Comparison of ENCODE assay signal across 38 cellular contexts in genomic region chr12:16310934-16311333, GRCh38. TPM values are rescaled to one million over a fixed set of nuclear protein-coding genes. Genes with fewer than 3 reads are reported as not detected.
"Had no signal": no experiment of that assay in that cellular context is flagged by ENCODE, and none has a peak within 500 bp of the region (broad histone marks: within the 10 kb centered on the region; RNA-seq: fewer than 3 reads in every experiment).

No MANE protein-coding gene starts in this region.

- H3K4me3 ChIP-seq: MG63 had no signal

- H3K9ac ChIP-seq: KMS-11 had no signal

- H3K27ac ChIP-seq: KMS-11 had no signal

- DNase-seq: Karpas-422, Kasumi-1, MG63, MM.1S, MV-4-11, NCI-H1048, NCI-H1092, NCI-H1092 treated with DMSO at 0.1 percent for 48 hours, NCI-H1105, NCI-H1105 treated with DMSO at 0.1 percent for 48 hours, NCI-H1417, NCI-H1417 treated with DMSO at 0.1 percent for 48 hours, NCI-H1436, NCI-H1436 treated with DMSO at 0.1 percent for 48 hours, NCI-H146, NCI-H1694, NCI-H187, NCI-H187 treated with DMSO at 0.1 percent for 48 hours, NCI-H1930, NCI-H2029, NCI-H2029 treated with DMSO at 0.1 percent for 48 hours, NCI-H2081, NCI-H2081 treated with DMSO at 0.1 percent for 48 hours, NCI-H2107, NCI-H2171, NCI-H2171 treated with DMSO at 0.1 percent for 48 hours, NCI-H2227 treated with DMSO at 0.1 percent for 48 hours, NCI-H226, NCI-H345, NCI-H446, NCI-H446 treated with DMSO at 0.1 percent for 48 hours, NCI-H510A, NCI-H510A treated with DMSO at 0.1 percent for 48 hours, NCI-H524 had no signal

- H3K27me3 ChIP-seq: MG63 had no signal

- H3K4me2 ChIP-seq: KMS-11 had no signal

- H3K36me3 ChIP-seq: MG63 had no signal

RNA-seq across cellular contexts. Expression of gene SLC15A5, which starts 33.4 kb away (rescaled TPM):
- total RNA-seq: LHCN-M2, M059J, MCF 10A had no signal
